ENCODE assay signal across 10 cellular contexts in the genomic region with DNA sequence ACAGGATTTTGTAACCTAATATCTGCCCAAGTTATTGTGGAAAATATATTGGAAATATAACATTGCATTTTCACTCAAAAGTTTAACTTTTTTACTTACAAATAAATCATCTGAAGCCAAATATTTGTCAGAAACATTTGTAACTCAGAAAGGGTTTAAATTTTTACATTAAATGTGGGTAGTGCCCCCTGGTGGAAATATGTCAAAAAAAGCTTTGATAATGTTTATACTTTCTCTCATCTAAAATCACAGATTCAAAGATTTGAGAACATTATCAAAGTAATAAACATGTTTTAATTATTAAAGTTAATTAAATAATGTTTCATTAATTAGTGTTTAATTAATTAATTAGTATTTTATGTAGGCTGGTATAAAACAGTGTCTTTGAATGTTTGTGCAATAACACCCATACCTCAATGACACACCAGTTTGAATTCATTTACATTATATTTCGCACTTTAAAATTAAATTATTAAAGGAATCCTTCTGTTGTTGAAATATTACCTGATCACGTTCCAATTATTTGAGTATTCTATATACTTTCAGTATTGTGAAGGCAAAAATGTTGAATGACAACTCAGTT.
DNase-seq lines count a peak whose midpoint lies in the region; ATAC-seq and TF ChIP-seq lines count a peak whose summit lies in the region.
"Had no signal": no experiment of that assay in that cellular context is flagged by ENCODE, and none has a peak within 500 bp of the region (broad histone marks: within the 10 kb centered on the region; RNA-seq: fewer than 3 reads in every experiment).

No MANE protein-coding gene starts in this region.

- CTCF ChIA-PET in MCF 10A (lab: Yijun Ruan, JAX): interaction anchor here (0.5 to 0.7 kb wide), 3 partner anchors 141 to 527 kb away, joined by 3 read pairs; no protein-coding TSS in a partner anchor

- peaks cover 45% of the 10 kb centered on the region for H3K27me3 Mint-ChIP-seq in MCF 10A (ENCODE audit: insufficient read depth, unreplicated experiment)

- H3K4me1 Mint-ChIP-seq in MCF 10A (ENCODE audit: insufficient read depth, unreplicated experiment): no peaks in the 10 kb centered on the region

- H3K27me3 ChIP-seq in breast epithelium (no peaks in the 10 kb centered on the region), tibial nerve (no peaks in the 10 kb centered on the region)

- TF ChIP-seq EP300 in tibial nerve (IDR thresholded peaks at IDR 0.05): no peak

- BruUV-seq in MCF 10A (replicated peaks; lab: Mats Ljungman, UMichigan): no TSS peak

- H3K4me1 ChIP-seq in breast epithelium (no peaks in the 10 kb centered on the region), tibial nerve (no peaks in the 10 kb centered on the region)

- H3K27ac ChIP-seq in breast epithelium (no peak overlapping the region), tibial nerve (no peak overlapping the region)

- TF ChIP-seq CTCF in MCF 10A (IDR thresholded peaks at IDR 0.05; ENCODE audit: unreplicated experiment): peak; percentile 35
- TF ChIP-seq CTCF in breast epithelium (IDR thresholded peaks at IDR 0.05): no peak
- TF ChIP-seq CTCF in foreskin fibroblast (IDR thresholded peaks at IDR 0.05; ENCODE audit: low read depth, low read length): peak; percentile 16
- TF ChIP-seq CTCF in tibial nerve (IDR thresholded peaks at IDR 0.05): peak in 1 of 5 experiments; percentile 39

- POLR2A ChIA-PET in MCF 10A (lab: Yijun Ruan, JAX): no interaction called here

- intact Hi-C loops in MCF 10A (cut with micrococcal nuclease): loop anchor here (5.0 kb wide), 1 partner anchor 381 kb away; no protein-coding TSS in a partner anchor
- intact Hi-C loops in breast epithelium (cut with DNase I; ENCODE audit: low total_unique reads): no loop called here
- intact Hi-C loops in sciatic nerve (cut with DNase I): no loop called here

- DNase-seq in MCF 10A (ENCODE audit: unreplicated experiment) (peak; percentile 33), breast epithelium (ENCODE audit: low spot score in 2 of 2) (no peak), OCI-M2 (lab: John Stamatoyannopoulos, UW; ENCODE audit: unreplicated experiment) (peak; percentile 4), foreskin fibroblast (no peak), tibial nerve (ENCODE audit: low spot score in 2 of 2) (no peak), sciatic nerve (ENCODE audit: low spot score) (no peak)
- DNase-seq: activated CD8-positive, alpha-beta memory T cell treated with anti-CD3 and anti-CD28 coated beads for 24 hours; NCI-H1092 had no signal

- no peak overlapping the region for H3K4me3 Mint-ChIP-seq in MCF 10A (ENCODE audit: unreplicated experiment)

- 34 to 37% methylated on average over 2 of the region's 2 CpGs for WGBS in tibial nerve, 2 donors

- no peak overlapping the region for H3K27ac Mint-ChIP-seq in MCF 10A (ENCODE audit: low read depth, unreplicated experiment)

- H3K9me3 ChIP-seq in breast epithelium (no peaks in the 10 kb centered on the region), tibial nerve (no peaks in the 10 kb centered on the region)

- H3K36me3 Mint-ChIP-seq in MCF 10A (ENCODE audit: insufficient read depth, unreplicated experiment): no peaks in the 10 kb centered on the region

- no peaks in the 10 kb centered on the region for H3K9me3 Mint-ChIP-seq in MCF 10A (ENCODE audit: unreplicated experiment)

- ATAC-seq in HG03159 (IDR thresholded peaks at IDR 0.05; ENCODE audit: unreplicated experiment) (no peak), HG02642 (IDR thresholded peaks at IDR 0.05; ENCODE audit: poor library complexity, unreplicated experiment) (no peak), sciatic nerve (no peak)

- no peak overlapping the region for H3K4me3 ChIP-seq in breast epithelium
- H3K4me3 ChIP-seq in foreskin fibroblast (ENCODE audit: low read depth in 1 of 2, low read length in 2 of 2): no peak overlapping the region
- H3K4me3 ChIP-seq in tibial nerve: no peak overlapping the region

- H3K36me3 ChIP-seq in breast epithelium (no peaks in the 10 kb centered on the region), tibial nerve (no peaks in the 10 kb centered on the region)

- TF ChIP-seq POLR2A in breast epithelium (IDR thresholded peaks at IDR 0.05) (no peak), tibial nerve (IDR thresholded peaks at IDR 0.05) (no peak)

Comparison
In these comparisons a context has a peak if more than half of its experiments do, and no peak if none do; other contexts are left out.
1. DNase-seq: peak in MCF 10A (single experiment) and OCI-M2 (single experiment); none in breast epithelium (0 of 2), foreskin fibroblast (0 of 2), tibial nerve (0 of 2) and sciatic nerve (single experiment).
2. CTCF ChIP-seq: peak in MCF 10A (single experiment) and foreskin fibroblast (single experiment); none in breast epithelium (0 of 3).